Comparison of ENCODE assay signal across 1 cellular context in genomic region chr19:15284896-15285295, GRCh38.
TF ChIP-seq lines count a peak whose summit lies in the region.

No MANE protein-coding gene starts in this region.

TF ChIP-seq in WTC11, 78 proteins besides CTCF, POLR2A, EP300 and RAD21 (continued from another document):
- TF ChIP-seq ZNF425 (CRISPR knock-in tag; conservative IDR thresholded peaks at IDR 0.05) = no peak
- TF ChIP-seq ZNF532 (CRISPR knock-in tag; IDR thresholded peaks at IDR 0.05; ENCODE audit: borderline replicate concordance) = no peak
- no peak for TF ChIP-seq GRHL2 (CRISPR knock-in tag; IDR thresholded peaks at IDR 0.05; ENCODE audit: insufficient replicate concordance, severe bottlenecking)
- TF ChIP-seq PRDM15 (CRISPR knock-in tag; IDR thresholded peaks at IDR 0.05) = no peak
- TF ChIP-seq AR (CRISPR knock-in tag; IDR thresholded peaks at IDR 0.05) = no peak
- no peak for TF ChIP-seq OVOL2 (CRISPR knock-in tag; IDR thresholded peaks at IDR 0.05; ENCODE audit: borderline replicate concordance)
